Comparison of ENCODE assay signal across 7 cellular contexts in genomic region chr11:73614591-73614990, GRCh38.
"Had no signal": no experiment of that assay in that cellular context is flagged by ENCODE, and none has a peak within 500 bp of the region (broad histone marks: within the 10 kb centered on the region; RNA-seq: fewer than 3 reads in every experiment).

No MANE protein-coding gene starts in this region.

- H3K4me2 ChIP-seq: GM23338 had no signal

- H3K4me3 Mint-ChIP-seq: GM23338, H9, IgD-negative memory B cell had no signal

- H3K4me3 ChIP-seq: GM23338 had no signal

- FAIRE-seq: H1, H54, HTR-8/SVneo had no signal

- H2AFZ ChIP-seq: GM23338 had no signal

- H3K9me3 Mint-ChIP-seq: GM23338, H9, IgD-negative memory B cell had no signal

- DNase-seq: H9, HCEC 1CT had no signal

- H3K36me3 Mint-ChIP-seq: IgD-negative memory B cell had no signal

- H3K4me1 Mint-ChIP-seq: IgD-negative memory B cell had no signal

- H3K27ac Mint-ChIP-seq: GM23338, H9, IgD-negative memory B cell had no signal

- ATAC-seq: GM23338 had no signal
